ENCODE assay signal across 8 cellular contexts in genomic region chr16:28292731-28293588, GRCh38. TPM values are rescaled to one million over a fixed set of nuclear protein-coding genes. Genes with fewer than 3 reads are reported as not detected.
DNase-seq lines count a peak whose midpoint lies in the region; ATAC-seq and TF ChIP-seq lines count a peak whose summit lies in the region.

No MANE protein-coding gene starts in this region.

- TF ChIP-seq CTCF in kidney epithelial cell (IDR thresholded peaks at IDR 0.05; ENCODE audit: insufficient read depth, low read length, poor library complexity, severe bottlenecking) (no peak), suprapubic skin (IDR thresholded peaks at IDR 0.05) (no peak)

- H3K27ac ChIP-seq in suprapubic skin, result no peak overlapping the region

- H3K27me3 ChIP-seq in kidney epithelial cell (ENCODE audit: control insufficient read depth, insufficient read depth, low read length) (peaks cover 22% of the 10 kb centered on the region), suprapubic skin (peaks cover 18% of the 10 kb centered on the region)

- no peak for TF ChIP-seq POLR2A in suprapubic skin (IDR thresholded peaks at IDR 0.05)

- peak overlapping the region; percentile 40 for H3K4me3 ChIP-seq in kidney epithelial cell (ENCODE audit: low read depth, low read length)
- H3K4me3 ChIP-seq in suprapubic skin, result peak overlapping the region; percentile 57

- H3K9me3 ChIP-seq in suprapubic skin, result no peaks in the 10 kb centered on the region

- TF ChIP-seq EP300 in suprapubic skin (IDR thresholded peaks at IDR 0.05), result no peak

- peaks cover 46% of the 10 kb centered on the region for H3K4me1 Mint-ChIP-seq in activated naive CD8-positive, alpha-beta T cell treated with anti-CD3 and anti-CD28 coated beads, Interleukin-2, amount 10 ng/mL, durations not matched to agents 7 days and 5 days

- 0% methylated on average over 3 of the region's 60 CpGs for WGBS in suprapubic skin

- POLR2A ChIA-PET in activated naive CD8-positive, alpha-beta T cell treated with anti-CD3 and anti-CD28 coated beads, Interleukin-2, amount 10 ng/mL, durations not matched to agents 7 days and 5 days (lab: Charles Lee), result interaction anchor here (0.8 to 2.8 kb wide), 8 partner anchors 9 to 151 kb away, joined by 3 to 12 read pairs (median 3); no protein-coding TSS in a partner anchor

- peaks cover 8% of the 10 kb centered on the region for H3K27me3 Mint-ChIP-seq in activated naive CD8-positive, alpha-beta T cell treated with anti-CD3 and anti-CD28 coated beads, Interleukin-2, amount 10 ng/mL, durations not matched to agents 7 days and 5 days

- H3K9me3 Mint-ChIP-seq in activated naive CD8-positive, alpha-beta T cell treated with anti-CD3 and anti-CD28 coated beads, Interleukin-2, amount 10 ng/mL, durations not matched to agents 7 days and 5 days, result no peaks in the 10 kb centered on the region

- peak overlapping the region; percentile 87 for H3K4me3 Mint-ChIP-seq in activated naive CD8-positive, alpha-beta T cell treated with anti-CD3 and anti-CD28 coated beads, Interleukin-2, amount 10 ng/mL, durations not matched to agents 7 days and 5 days

- DNase-seq in NCI-H187 (lab: John Stamatoyannopoulos, UW) (peak; percentile 42 to 69), NCI-H187 treated with DMSO at 0.1 percent for 48 hours (lab: John Stamatoyannopoulos, UW) (no peak), NCI-H146 (lab: John Stamatoyannopoulos, UW) (peak; percentile 97), kidney epithelial cell (ENCODE audit: low read depth) (no peak), suprapubic skin (ENCODE audit: low spot score in 2 of 2) (no peak)
- peak; percentile 50 for DNase-seq in activated naive CD8-positive, alpha-beta T cell treated with anti-CD3 and anti-CD28 coated beads, Interleukin-2, amount 10 ng/mL, durations not matched to agents 7 days and 5 days

- no peaks in the 10 kb centered on the region for H3K36me3 Mint-ChIP-seq in activated naive CD8-positive, alpha-beta T cell treated with anti-CD3 and anti-CD28 coated beads, Interleukin-2, amount 10 ng/mL, durations not matched to agents 7 days and 5 days

- peak overlapping the region; percentile 82 for H3K27ac Mint-ChIP-seq in activated naive CD8-positive, alpha-beta T cell treated with anti-CD3 and anti-CD28 coated beads, Interleukin-2, amount 10 ng/mL, durations not matched to agents 7 days and 5 days

- H3K4me1 ChIP-seq in suprapubic skin, result peaks cover 15% of the 10 kb centered on the region

- no peak for ATAC-seq in activated naive CD8-positive, alpha-beta T cell treated with anti-CD3 and anti-CD28 coated beads, Interleukin-2, amount 10 ng/mL, durations not matched to agents 7 days and 5 days (ENCODE audit: low read depth)
- ATAC-seq in HG03354 (IDR thresholded peaks at IDR 0.05; ENCODE audit: poor library complexity, severe bottlenecking, unreplicated experiment) (no peak), GM21447 (IDR thresholded peaks at IDR 0.05; ENCODE audit: unreplicated experiment) (no peak)

- H3K36me3 ChIP-seq in kidney epithelial cell (ENCODE audit: control insufficient read depth, insufficient read depth, low read length), result no peaks in the 10 kb centered on the region
- no peaks in the 10 kb centered on the region for H3K36me3 ChIP-seq in suprapubic skin

RNA-seq across cellular contexts. Expression of gene SBK1, which starts 0.6 kb away (rescaled TPM):
- total RNA-seq in activated naive CD8-positive, alpha-beta T cell treated with anti-CD3 and anti-CD28 coated beads, Interleukin-2, amount 10 ng/mL, durations not matched to agents 7 days and 5 days, result 10 to 100 TPM; 15.9 TPM
- 10.5 and 12.9 TPM in 2 replicates for total RNA-seq in kidney epithelial cell
- total RNA-seq in suprapubic skin, result 1 to 10 TPM in 3 of 4 donors, under 1 TPM in 1; 0.49 to 2.7 (median 2.2) TPM

Comparison
In these comparisons a context has a peak if more than half of its experiments do, and no peak if none do; other contexts are left out.
1. DNase-seq: peak in NCI-H187 (2 of 2), NCI-H146 (single experiment) and activated naive CD8-positive, alpha-beta T cell treated with anti-CD3 and anti-CD28 coated beads, Interleukin-2, amount 10 ng/mL, durations not matched to agents 7 days and 5 days (single experiment); none in NCI-H187 treated with DMSO at 0.1 percent for 48 hours (single experiment), kidney epithelial cell (single experiment) and suprapubic skin (0 of 2).